ENCODE assay signal across 1 cellular context in genomic region chr1:46132529-46133180, GRCh38.
TF ChIP-seq lines count a peak whose summit lies in the region.

Gene PIK3R3, minus strand, starts transcription at chr1:46132629. Its CDS starts 677 bp downstream, at chr1:46131952.

TF ChIP-seq in HepG2, 621 proteins besides CTCF, POLR2A, EP300 and RAD21 (continued from another document and continues in another):
- TF ChIP-seq ZBTB14 (CRISPR knock-in tag; IDR thresholded peaks at IDR 0.05) (peak; percentile 67; the same call in 1 of the 2 replicates), ZNF788 (CRISPR knock-in tag; IDR thresholded peaks at IDR 0.05; ENCODE audit: borderline replicate concordance) (peak; percentile 88; the same call in 1 of the 2 replicates), DZIP1 (CRISPR knock-in tag; IDR thresholded peaks at IDR 0.05) (peak; percentile 37; the same call in 1 of the 2 replicates), NFIC (IDR thresholded peaks at IDR 0.05; ENCODE audit: low read length) (peak; percentile 51; the same call in 1 of the 2 replicates), IRF1 (CRISPR knock-in tag; IDR thresholded peaks at IDR 0.05; ENCODE audit: low read depth) (0 out of 2 replicates have a peak, but pooled peaks have one; percentile 38), MXD4 (CRISPR knock-in tag; IDR thresholded peaks at IDR 0.05) (peak; percentile 98), ZFAT (CRISPR knock-in tag; conservative IDR thresholded peaks at IDR 0.05) (no peak), ZBTB44 (CRISPR knock-in tag; IDR thresholded peaks at IDR 0.05) (peak; percentile 95), HHEX (CRISPR knock-in tag; IDR thresholded peaks at IDR 0.05) (no peak), MYNN (CRISPR knock-in tag; IDR thresholded peaks at IDR 0.05; ENCODE audit: low read depth) (peak; percentile 86; the same call in 1 of the 2 replicates), ZNF672 (CRISPR knock-in tag; IDR thresholded peaks at IDR 0.05) (peak; percentile 89), HES4 (CRISPR knock-in tag; IDR thresholded peaks at IDR 0.05; ENCODE audit: borderline replicate concordance) (peak; percentile 98), PLRG1 (conservative IDR thresholded peaks at IDR 0.05) (no peak), ZNF569 (CRISPR knock-in tag; IDR thresholded peaks at IDR 0.05; ENCODE audit: borderline replicate concordance) (peak; percentile 98), WIZ (CRISPR knock-in tag; IDR thresholded peaks at IDR 0.05) (no peak; the same call in 1 of the 2 replicates), PHF5A (CRISPR knock-in tag; IDR thresholded peaks at IDR 0.05; ENCODE audit: low read depth, unreplicated experiment) (no peak), RORA (CRISPR knock-in tag; IDR thresholded peaks at IDR 0.05) (no peak), ZZZ3 (CRISPR knock-in tag; IDR thresholded peaks at IDR 0.05; ENCODE audit: borderline replicate concordance) (no peak; the same call in 1 of the 2 replicates), FOXK1 (CRISPR knock-in tag; IDR thresholded peaks at IDR 0.05; ENCODE audit: borderline replicate concordance, low read depth) (peak; percentile 80), KDM4B (CRISPR knock-in tag; IDR thresholded peaks at IDR 0.05) (peak; percentile 69), ZNF510 (CRISPR knock-in tag; IDR thresholded peaks at IDR 0.05; ENCODE audit: low read depth) (peak; percentile 95), CBX1 (IDR thresholded peaks at IDR 0.05; ENCODE audit: low read depth) (peak; percentile 57), KLF9 (CRISPR knock-in tag; IDR thresholded peaks at IDR 0.05; ENCODE audit: low read depth) (peak; percentile 98), ZFX (CRISPR knock-in tag; IDR thresholded peaks at IDR 0.05; ENCODE audit: low read depth) (0 out of 2 replicates have a peak, but pooled peaks have one; percentile 29), NCOA2 (CRISPR knock-in tag; IDR thresholded peaks at IDR 0.05) (peak; percentile 79; the same call in 1 of the 2 replicates), TEAD3 (CRISPR knock-in tag; optimal IDR thresholded peaks at IDR 0.05; ENCODE audit: borderline replicate concordance) (peak; percentile 87), HNRNPK (IDR thresholded peaks at IDR 0.05; ENCODE audit: low read depth, low read length, poor library complexity, severe bottlenecking) (no peak), AKAP8 (CRISPR knock-in tag; IDR thresholded peaks at IDR 0.05) (no peak), GABPA (IDR thresholded peaks at IDR 0.05; ENCODE audit: low read depth, low read length) (no peak), GABPA (CRISPR knock-in tag; IDR thresholded peaks at IDR 0.05; ENCODE audit: low read depth) (peak; percentile 50; the same call in 1 of the 2 replicates), GATAD2A (CRISPR knock-in tag; IDR thresholded peaks at IDR 0.05) (peak; percentile 65), RCOR2 (CRISPR knock-in tag; IDR thresholded peaks at IDR 0.05) (no peak), ZNF777 (CRISPR knock-in tag; IDR thresholded peaks at IDR 0.05) (peak; percentile 56; the same call in 1 of the 2 replicates), ZNF773 (CRISPR knock-in tag; IDR thresholded peaks at IDR 0.05; ENCODE audit: borderline replicate concordance) (peak; percentile 0; the same call in 1 of the 2 replicates), TGIF2 (CRISPR knock-in tag; IDR thresholded peaks at IDR 0.05) (peak; percentile 97), ZNF432 (CRISPR knock-in tag; IDR thresholded peaks at IDR 0.05; ENCODE audit: borderline replicate concordance) (no peak), ZNF3 (CRISPR knock-in tag; IDR thresholded peaks at IDR 0.05) (peak; percentile 76), PCBP2 (optimal IDR thresholded peaks at IDR 0.05; ENCODE audit: low read depth, low read length, poor library complexity, severe bottlenecking) (no peak), ZNF501 (CRISPR knock-in tag; IDR thresholded peaks at IDR 0.05) (peak; percentile 86), TFE3 (CRISPR knock-in tag; IDR thresholded peaks at IDR 0.05) (peak; percentile 96), GPBP1L1 (CRISPR knock-in tag; IDR thresholded peaks at IDR 0.05) (no peak), RFX3 (CRISPR knock-in tag; IDR thresholded peaks at IDR 0.05) (0 out of 2 replicates have a peak, but pooled peaks have one; percentile 25), JARID2 (CRISPR knock-in tag; IDR thresholded peaks at IDR 0.05; ENCODE audit: insufficient replicate concordance) (peak; percentile 77), ZBTB42 (CRISPR knock-in tag; IDR thresholded peaks at IDR 0.05) (peak; percentile 79), NR1H2 (CRISPR knock-in tag; IDR thresholded peaks at IDR 0.05; ENCODE audit: borderline replicate concordance, low read depth) (no peak), ZNF138 (CRISPR knock-in tag; IDR thresholded peaks at IDR 0.05; ENCODE audit: low read depth) (peak; percentile 93), NCOA5 (CRISPR knock-in tag; IDR thresholded peaks at IDR 0.05) (no peak), GTF2F1 (IDR thresholded peaks at IDR 0.05; ENCODE audit: low read length) (no peak), KDM2A (CRISPR knock-in tag; IDR thresholded peaks at IDR 0.05; ENCODE audit: borderline replicate concordance, low read depth) (peak; percentile 86), CBX2 (IDR thresholded peaks at IDR 0.05; ENCODE audit: low read depth, low read length) (no peak; the same call in 1 of the 2 replicates), CBX2 (CRISPR knock-in tag; IDR thresholded peaks at IDR 0.05; ENCODE audit: low read depth) (no peak), TCF7L2 (IDR thresholded peaks at IDR 0.05; ENCODE audit: low read depth, low read length) (no peak), ZNF496 (CRISPR knock-in tag; IDR thresholded peaks at IDR 0.05; ENCODE audit: insufficient replicate concordance) (peak; percentile 80), SALL1 (CRISPR knock-in tag; IDR thresholded peaks at IDR 0.05) (peak; percentile 99), DDIT3 (CRISPR knock-in tag; IDR thresholded peaks at IDR 0.05) (no peak)
- TF ChIP-seq, protein P1, sequence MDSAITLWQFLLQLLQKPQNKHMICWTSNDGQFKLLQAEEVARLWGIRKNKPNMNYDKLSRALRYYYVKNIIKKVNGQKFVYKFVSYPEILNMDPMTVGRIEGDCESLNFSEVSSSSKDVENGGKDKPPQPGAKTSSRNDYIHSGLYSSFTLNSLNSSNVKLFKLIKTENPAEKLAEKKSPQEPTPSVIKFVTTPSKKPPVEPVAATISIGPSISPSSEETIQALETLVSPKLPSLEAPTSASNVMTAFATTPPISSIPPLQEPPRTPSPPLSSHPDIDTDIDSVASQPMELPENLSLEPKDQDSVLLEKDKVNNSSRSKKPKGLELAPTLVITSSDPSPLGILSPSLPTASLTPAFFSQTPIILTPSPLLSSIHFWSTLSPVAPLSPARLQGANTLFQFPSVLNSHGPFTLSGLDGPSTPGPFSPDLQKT (CRISPR knock-in tag; IDR thresholded peaks at IDR 0.05; ENCODE audit: borderline replicate concordance), result peak; percentile 83; the same call in 1 of the 2 replicates
- TF ChIP-seq, protein P2, sequence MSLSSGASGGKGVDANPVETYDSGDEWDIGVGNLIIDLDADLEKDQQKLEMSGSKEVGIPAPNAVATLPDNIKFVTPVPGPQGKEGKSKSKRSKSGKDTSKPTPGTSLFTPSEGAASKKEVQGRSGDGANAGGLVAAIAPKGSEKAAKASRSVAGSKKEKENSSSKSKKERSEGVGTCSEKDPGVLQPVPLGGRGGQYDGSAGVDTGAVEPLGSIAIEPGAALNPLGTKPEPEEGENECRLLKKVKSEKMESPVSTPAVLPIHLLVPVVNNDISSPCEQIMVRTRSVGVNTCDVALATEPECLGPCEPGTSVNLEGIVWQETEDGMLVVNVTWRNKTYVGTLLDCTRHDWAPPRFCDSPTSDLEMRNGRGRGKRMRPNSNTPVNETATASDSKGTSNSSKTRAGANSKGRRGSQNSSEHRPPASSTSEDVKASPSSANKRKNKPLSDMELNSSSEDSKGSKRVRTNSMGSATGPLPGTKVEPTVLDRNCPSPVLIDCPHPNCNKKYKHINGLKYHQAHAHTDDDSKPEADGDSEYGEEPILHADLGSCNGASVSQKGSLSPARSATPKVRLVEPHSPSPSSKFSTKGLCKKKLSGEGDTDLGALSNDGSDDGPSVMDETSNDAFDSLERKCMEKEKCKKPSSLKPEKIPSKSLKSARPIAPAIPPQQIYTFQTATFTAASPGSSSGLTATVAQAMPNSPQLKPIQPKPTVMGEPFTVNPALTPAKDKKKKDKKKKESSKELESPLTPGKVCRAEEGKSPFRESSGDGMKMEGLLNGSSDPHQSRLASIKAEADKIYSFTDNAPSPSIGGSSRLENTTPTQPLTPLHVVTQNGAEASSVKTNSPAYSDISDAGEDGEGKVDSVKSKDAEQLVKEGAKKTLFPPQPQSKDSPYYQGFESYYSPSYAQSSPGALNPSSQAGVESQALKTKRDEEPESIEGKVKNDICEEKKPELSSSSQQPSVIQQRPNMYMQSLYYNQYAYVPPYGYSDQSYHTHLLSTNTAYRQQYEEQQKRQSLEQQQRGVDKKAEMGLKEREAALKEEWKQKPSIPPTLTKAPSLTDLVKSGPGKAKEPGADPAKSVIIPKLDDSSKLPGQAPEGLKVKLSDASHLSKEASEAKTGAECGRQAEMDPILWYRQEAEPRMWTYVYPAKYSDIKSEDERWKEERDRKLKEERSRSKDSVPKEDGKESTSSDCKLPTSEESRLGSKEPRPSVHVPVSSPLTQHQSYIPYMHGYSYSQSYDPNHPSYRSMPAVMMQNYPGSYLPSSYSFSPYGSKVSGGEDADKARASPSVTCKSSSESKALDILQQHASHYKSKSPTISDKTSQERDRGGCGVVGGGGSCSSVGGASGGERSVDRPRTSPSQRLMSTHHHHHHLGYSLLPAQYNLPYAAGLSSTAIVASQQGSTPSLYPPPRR (CRISPR knock-in tag; IDR thresholded peaks at IDR 0.05; ENCODE audit: borderline replicate concordance), result peak; percentile 52; the same call in 1 of the 2 replicates
